ENCODE assay signal across 32 cellular contexts in genomic region chr19:16853066-16853465, GRCh38. TPM values are rescaled to one million over a fixed set of nuclear protein-coding genes. Genes with fewer than 3 reads are reported as not detected.
DNase-seq lines count a peak whose midpoint lies in the region; TF ChIP-seq lines count a peak whose summit lies in the region.
"Had no signal": no experiment of that assay in that cellular context is flagged by ENCODE, and none has a peak within 500 bp of the region (broad histone marks: within the 10 kb centered on the region; RNA-seq: fewer than 3 reads in every experiment).

No MANE protein-coding gene starts in this region.

- H2BK15ac ChIP-seq in neuronal stem cell (ENCODE audit: low read length), result no peak overlapping the region

- H3K27ac ChIP-seq in neuronal stem cell (replicated peaks; ENCODE audit: low read length) (no peak overlapping the region), PC-9 (no peak overlapping the region)
- H3K27ac ChIP-seq: 22Rv1; A549; BLaER1; BLaER1 treated with 17β-estradiol and CSF1 and Interleukin-3, amounts not matched to agents 10 nM and 100 nM; C4-2B had no signal

- intact Hi-C loops in PC-9 (cut with micrococcal nuclease; ENCODE audit: unreplicated experiment), result no loop called here

- whole genome bisulfite sequencing in neuronal stem cell (ENCODE audit: extremely low coverage in 2 of 2, insufficient read length in 2 of 2, insufficient replicate concordance in 1 of 2), 2 donors, result no CpG with 5 or more reads among the region's 7 CpGs

- H3K36me3 ChIP-seq in neuronal stem cell (replicated peaks in 1 of 2; ENCODE audit: control insufficient read depth in 2 of 2, insufficient read depth in 2 of 2, low read length in 2 of 2), result peaks cover 50 to 89% of the 10 kb centered on the region in 2 donors
- H3K36me3 ChIP-seq in PC-9 (ENCODE audit: low read depth), result peaks cover 38% of the 10 kb centered on the region

- peak overlapping the region; percentile 98 for H3K23ac ChIP-seq in neuronal stem cell (ENCODE audit: low read depth, low read length, poor library complexity)

- peak overlapping the region; percentile 86 for H3K9ac ChIP-seq in neuronal stem cell (ENCODE audit: low read depth, low read length, poor library complexity)
- H3K9ac ChIP-seq: BLaER1; BLaER1 treated with 17β-estradiol and CSF1 and Interleukin-3, amounts not matched to agents 10 nM and 100 nM had no signal

- H3K9me3 ChIP-seq in neuronal stem cell (replicated peaks in 1 of 2; ENCODE audit: control insufficient read depth in 2 of 2, insufficient read depth in 1 of 2, low read depth in 1 of 2, low read length in 2 of 2) (peaks cover 0 to 8% of the 10 kb centered on the region in 2 donors), PC-9 (ENCODE audit: insufficient read depth, low read depth) (no peaks in the 10 kb centered on the region)
- H3K9me3 ChIP-seq: A549; BE2C; BLaER1; BLaER1 treated with 17β-estradiol and CSF1 and Interleukin-3, amounts not matched to agents 10 nM and 100 nM; Caco-2 had no signal

- H4K91ac ChIP-seq in neuronal stem cell (ENCODE audit: low read depth, low read length, poor library complexity), result no peak overlapping the region

- no peak overlapping the region for H2AK5ac ChIP-seq in neuronal stem cell (ENCODE audit: low read depth, low read length)

- peaks cover 9% of the 10 kb centered on the region for H3K79me1 ChIP-seq in neuronal stem cell (ENCODE audit: low read depth, low read length)

- POLR2A ChIA-PET in PC-9 (lab: Charles Lee; ENCODE audit: unreplicated experiment), result no interaction called here

- H3K4me1 ChIP-seq in neuronal stem cell (ENCODE audit: control insufficient read depth in 2 of 2, insufficient read depth in 1 of 2, low read depth in 1 of 2, low read length in 2 of 2), result no peaks in the 10 kb centered on the region
- peaks cover 24% of the 10 kb centered on the region for H3K4me1 ChIP-seq in PC-9 (replicated peaks; ENCODE audit: insufficient read depth)
- H3K4me1 ChIP-seq: BE2C, Caco-2 had no signal

- H2BK5ac ChIP-seq in neuronal stem cell (ENCODE audit: low read length), result no peak overlapping the region

- H3K27me3 ChIP-seq in neuronal stem cell (ENCODE audit: control insufficient read depth in 3 of 3, insufficient read depth in 3 of 3, low read depth in 1 of 3, low read length in 3 of 3) (no peaks in the 10 kb centered on the region), PC-9 (ENCODE audit: insufficient read depth, low read depth) (no peaks in the 10 kb centered on the region)
- H3K27me3 ChIP-seq: BE2C; BLaER1; BLaER1 treated with 17β-estradiol and CSF1 and Interleukin-3, amounts not matched to agents 10 nM and 100 nM had no signal

- no peak overlapping the region for H2BK120ac ChIP-seq in neuronal stem cell (ENCODE audit: low read depth, low read length)

- H2BK12ac ChIP-seq in neuronal stem cell (ENCODE audit: low read length), result no peak overlapping the region

- H3K4me2 ChIP-seq in neuronal stem cell (ENCODE audit: insufficient read depth, low read length, poor library complexity, severe bottlenecking) (no peak overlapping the region), PC-9 (no peak overlapping the region)
- H3K4me2 ChIP-seq: A549; BLaER1; BLaER1 treated with 17β-estradiol and CSF1 and Interleukin-3, amounts not matched to agents 10 nM and 100 nM had no signal

- no peak overlapping the region for H3K14ac ChIP-seq in neuronal stem cell (ENCODE audit: low read length)

- H3K4me3 ChIP-seq in neuronal stem cell (ENCODE audit: low read length in 2 of 2), result no peak overlapping the region
- no peak overlapping the region for H3K4me3 ChIP-seq in PC-9
- H3K4me3 ChIP-seq: A549; BLaER1; BLaER1 treated with 17β-estradiol and CSF1 and Interleukin-3, amounts not matched to agents 10 nM and 100 nM had no signal

- TF ChIP-seq CTCF in PC-9 (conservative IDR thresholded peaks at IDR 0.05), result no peak

- H4K20me1 ChIP-seq in PC-9 (ENCODE audit: insufficient read depth), result peaks cover 29% of the 10 kb centered on the region; the same call in 1 of the 2 replicates

- no peak overlapping the region for H3K4ac ChIP-seq in neuronal stem cell (ENCODE audit: low read length)

- H2AFZ ChIP-seq in neuronal stem cell (ENCODE audit: low read length) (no peak overlapping the region), PC-9 (no peak overlapping the region)

- CTCF ChIA-PET in PC-9 (lab: Charles Lee), result no interaction called here

- H3K9me2 ChIP-seq in PC-9 (ENCODE audit: insufficient read depth), result no peaks in the 10 kb centered on the region

- no peaks in the 10 kb centered on the region for H3K79me2 ChIP-seq in PC-9 (ENCODE audit: low read depth)

- peaks cover 18% of the 10 kb centered on the region for H3F3A ChIP-seq in PC-9 (ENCODE audit: insufficient read depth, low read depth)

- H3K18ac ChIP-seq in neuronal stem cell (ENCODE audit: low read length), result no peak overlapping the region

- DNase-seq in neuronal stem cell (ENCODE audit: low spot score) (no peak), PC-9 (no peak)
- DNase-seq: 8988T; ACHN; AML-193; BE2C; C1 segment of cervical spinal cord; Caco-2; Calu3; CD4-positive, alpha-beta memory T cell; CD4-positive, alpha-beta T cell; CD4-positive, CD25-positive, alpha-beta regulatory T cell; CD8-positive, alpha-beta memory T cell; CD8-positive, alpha-beta T cell; COR-L47; DMS 273 treated with DMSO at 0.1 percent for 48 hours; DMS153; DMS53; DMS79; DMS79 treated with DMSO at 0.1 percent for 48 hours; DND-41; EL had no signal

- no peak overlapping the region for H4K8ac ChIP-seq in neuronal stem cell (ENCODE audit: low read depth, low read length)

- BruUV-seq in PC-9 (replicated peaks; lab: Mats Ljungman, UMichigan), result no TSS peak

RNA-seq across cellular contexts. Expression of gene SIN3B, which starts 23.9 kb away (rescaled TPM):
- 25.4 TPM for polyA plus RNA-seq in neuronal stem cell (2013, experiment 1 of 2)
- 25.2 TPM for polyA plus RNA-seq in neuronal stem cell (2013, experiment 2 of 2)
- total RNA-seq in PC-9 (2021), result 72.6 and 83.8 TPM in 2 replicates

RNA-seq across cellular contexts. Expression of gene F2RL3, which starts 35.7 kb away (rescaled TPM):
- polyA plus RNA-seq in neuronal stem cell (2013, experiment 1 of 2), result not detected
- polyA plus RNA-seq in neuronal stem cell (2013, experiment 2 of 2), result not detected
- not detected in 2 replicates for total RNA-seq in PC-9 (2021)
- total RNA-seq: A172; A673; Caco-2; Calu3; CD4-positive, alpha-beta memory T cell; CD4-positive, alpha-beta T cell; CD8-positive, alpha-beta memory T cell; CD8-positive, alpha-beta T cell had no signal
- polyA plus RNA-seq: A549; AG04450; BJ; CD14-positive monocyte; CD4-positive, alpha-beta memory T cell; CD4-positive, CD25-positive, alpha-beta regulatory T cell; CD8-positive, alpha-beta memory T cell had no signal
